ENCODE assay signal across 17 cellular contexts in genomic region chr10:42630537-42631134, GRCh38. TPM values are rescaled to one million over a fixed set of nuclear protein-coding genes. Genes with fewer than 3 reads are reported as not detected.
DNase-seq lines count a peak whose midpoint lies in the region; ATAC-seq and TF ChIP-seq lines count a peak whose summit lies in the region.
"Had no signal": no experiment of that assay in that cellular context is flagged by ENCODE, and none has a peak within 500 bp of the region (broad histone marks: within the 10 kb centered on the region; RNA-seq: fewer than 3 reads in every experiment).

No MANE protein-coding gene starts in this region.

- 100% methylated on average over 1 of the region's 1 CpG for WGBS in hepatocyte (ENCODE audit: low lambda C conversion rate, missing lambda C conversion rate)

- H3K4me3 Mint-ChIP-seq in Caco-2 (ENCODE audit: unreplicated experiment) = no peak overlapping the region
- no peak overlapping the region for H3K4me3 Mint-ChIP-seq in activated naive CD8-positive, alpha-beta T cell

- ATAC-seq in GM18868 (IDR thresholded peaks at IDR 0.05; ENCODE audit: unreplicated experiment) (peak; percentile 48), GM18519 (IDR thresholded peaks at IDR 0.05; ENCODE audit: low FRiP score, unreplicated experiment) (no peak)
- ATAC-seq: left cardiac atrium had no signal

- H3K27me3 Mint-ChIP-seq in Caco-2 (ENCODE audit: insufficient read depth, unreplicated experiment) = no peaks in the 10 kb centered on the region
- H3K27me3 Mint-ChIP-seq in activated naive CD8-positive, alpha-beta T cell = no peaks in the 10 kb centered on the region

- peak overlapping the region; percentile 5 for H3K27ac Mint-ChIP-seq in Caco-2 (ENCODE audit: unreplicated experiment)
- H3K27ac Mint-ChIP-seq in activated naive CD8-positive, alpha-beta T cell = peak overlapping the region; percentile 67

- H3K36me3 Mint-ChIP-seq in Caco-2 (ENCODE audit: insufficient read depth, unreplicated experiment) = peaks cover 89% of the 10 kb centered on the region
- H3K36me3 Mint-ChIP-seq in activated naive CD8-positive, alpha-beta T cell = peaks cover 31% of the 10 kb centered on the region

- H3K36me3 ChIP-seq in Caco-2 (ENCODE audit: control insufficient read depth, insufficient read depth, low read length) (peaks cover 4% of the 10 kb centered on the region; the same call in 1 of the 2 replicates), uterus (no peaks in the 10 kb centered on the region), hepatocyte (replicated peaks; ENCODE audit: insufficient read depth, low read depth) (no peaks in the 10 kb centered on the region)
- H3K36me3 ChIP-seq: colonic mucosa had no signal

- no peaks in the 10 kb centered on the region for H3K9me3 Mint-ChIP-seq in Caco-2 (ENCODE audit: unreplicated experiment)
- peaks cover 5% of the 10 kb centered on the region for H3K9me3 Mint-ChIP-seq in activated naive CD8-positive, alpha-beta T cell (ENCODE audit: low read depth)

- CTCF ChIA-PET in Caco-2 (lab: Charles Lee) = no interaction called here

- H3K4me2 ChIP-seq in hepatocyte = no peak overlapping the region

- TF ChIP-seq CTCF in Caco-2 (IDR thresholded peaks at IDR 0.05; ENCODE audit: insufficient read depth in 1 of 2, low read depth in 1 of 2, low read length in 1 of 2, severe bottlenecking in 1 of 2, unreplicated experiment in 1 of 2) (no peak), uterus (IDR thresholded peaks at IDR 0.05) (no peak), hepatocyte (IDR thresholded peaks at IDR 0.05; ENCODE audit: poor library complexity) (no peak)

- no TSS peak for BruUV-seq in Caco-2 (replicated peaks; lab: Mats Ljungman, UMichigan)

- no peaks in the 10 kb centered on the region for H3K27me3 ChIP-seq in Caco-2 (replicated peaks; ENCODE audit: control insufficient read depth, insufficient read depth, low read length)
- H3K27me3 ChIP-seq in uterus = no peaks in the 10 kb centered on the region
- no peaks in the 10 kb centered on the region for H3K27me3 ChIP-seq in hepatocyte
- H3K27me3 ChIP-seq: adrenal gland, colonic mucosa, MG63 had no signal

- peaks cover 18% of the 10 kb centered on the region for H3K4me1 Mint-ChIP-seq in Caco-2 (ENCODE audit: low read depth, unreplicated experiment)
- H3K4me1 Mint-ChIP-seq in activated naive CD8-positive, alpha-beta T cell (ENCODE audit: low read depth) = peaks cover 33% of the 10 kb centered on the region

- H3K79me2 ChIP-seq in hepatocyte = peaks cover 27% of the 10 kb centered on the region

- peak; percentile 35 to 55 for DNase-seq in Caco-2
- DNase-seq in myocyte (ENCODE audit: low read depth) = peak; percentile 66
- no peak for DNase-seq in uterus
- no peak for DNase-seq in hepatocyte (ENCODE audit: low spot score)
- DNase-seq: activated CD8-positive, alpha-beta memory T cell treated with anti-CD3 and anti-CD28 coated beads for 24 hours; adrenal gland; colonic mucosa; GF-D8; head of caudate nucleus; left cardiac atrium; MG63; NCI-H2107; NCI-H82; T1000 had no signal

- no peak overlapping the region for H3K4me3 ChIP-seq in Caco-2 (ENCODE audit: low read depth, low read length)
- no peak overlapping the region for H3K4me3 ChIP-seq in uterus
- no peak overlapping the region for H3K4me3 ChIP-seq in hepatocyte
- H3K4me3 ChIP-seq: adrenal gland, colonic mucosa, MG63 had no signal

- no peaks in the 10 kb centered on the region for H4K20me1 ChIP-seq in hepatocyte (ENCODE audit: insufficient read depth, poor library complexity, severe bottlenecking)

- H3K9me2 ChIP-seq in hepatocyte (replicated peaks; ENCODE audit: insufficient read depth) = no peaks in the 10 kb centered on the region

- H3K9me3 ChIP-seq in Caco-2 (no peaks in the 10 kb centered on the region), uterus (no peaks in the 10 kb centered on the region), hepatocyte (ENCODE audit: low read depth) (no peaks in the 10 kb centered on the region)
- H3K9me3 ChIP-seq: adrenal gland, colonic mucosa, MG63 had no signal

- H2AFZ ChIP-seq in hepatocyte = no peak overlapping the region

- POLR2A ChIA-PET in Caco-2 (lab: Charles Lee) = no interaction called here

- H3K27ac ChIP-seq in uterus (no peak overlapping the region), hepatocyte (no peak overlapping the region)
- H3K27ac ChIP-seq: adrenal gland, colonic mucosa had no signal

- intact Hi-C loops in Caco-2 (cut with micrococcal nuclease; ENCODE audit: unreplicated experiment) (no loop called here), uterus (cut with DNase I; ENCODE audit: low total_unique reads) (no loop called here)

- TF ChIP-seq POLR2A in uterus (IDR thresholded peaks at IDR 0.05) = no peak

- H3K4me1 ChIP-seq in Caco-2 (peaks cover 12% of the 10 kb centered on the region), uterus (no peaks in the 10 kb centered on the region), hepatocyte (ENCODE audit: insufficient read depth) (no peaks in the 10 kb centered on the region)
- H3K4me1 ChIP-seq: adrenal gland, colonic mucosa had no signal

RNA-seq across cellular contexts. Expression of gene ZNF33B, which starts 7.7 kb away (rescaled TPM):
- total RNA-seq in Caco-2 (2022) (43.2 and 43.3 TPM in 2 replicates), myocyte (2.5 and 4.6 TPM in 2 replicates), uterus (10 to 100 TPM in 2 of 4 donors, 1 to 10 TPM in 2; 5.3 to 38.6 (median 21.3) TPM), hepatocyte (18.7 and 22.1 TPM in 2 replicates)
- 0.50 TPM for polyA plus RNA-seq in myocyte (2012)
- 5.0 and 9.9 TPM in 2 replicates for polyA plus RNA-seq in hepatocyte

Comparison
In these comparisons a context has a peak if more than half of its experiments do, and no peak if none do; other contexts are left out.
1. DNase-seq: peak in Caco-2 (2 of 2) and myocyte (single experiment); none in uterus (0 of 2) and hepatocyte (single experiment).